9 cellular contexts compared by ENCODE assay signal in genomic region chr1:175376194-175376593, GRCh38.
A peak's percentile ranks its signal among the peaks of the same experiment; 100 is the strongest.
DNase-seq lines count a peak whose midpoint lies in the region; ATAC-seq lines count a peak whose summit lies in the region.
"Had no signal": no experiment of that assay in that cellular context is flagged by ENCODE, and none has a peak within 500 bp of the region (broad histone marks: within the 10 kb centered on the region; RNA-seq: fewer than 3 reads in every experiment).

No MANE protein-coding gene starts in this region.

- peak; percentile 6 for DNase-seq in EH (ENCODE audit: low read depth)
- DNase-seq in RPMI8226: peak; percentile 47
- peak; percentile 4 for DNase-seq in iris pigment epithelial cell (ENCODE audit: low read depth)
- DNase-seq in NCI-H1105 treated with DMSO at 0.1 percent for 48 hours (lab: John Stamatoyannopoulos, UW): no peak
- DNase-seq in activated CD8-positive, alpha-beta memory T cell treated with anti-CD3 and anti-CD28 coated beads for 24 hours: no peak
- DNase-seq: amygdala had no signal

- peak; percentile 56 for ATAC-seq in GM21786 (IDR thresholded peaks at IDR 0.05; ENCODE audit: unreplicated experiment)
- ATAC-seq in HG02623 (IDR thresholded peaks at IDR 0.05; ENCODE audit: unreplicated experiment): no peak
- no peak for ATAC-seq in GM21390 (IDR thresholded peaks at IDR 0.05; ENCODE audit: unreplicated experiment)

Comparison
In these comparisons a context has a peak if more than half of its experiments do, and no peak if none do; other contexts are left out.
1. DNase-seq: peak in EH (single experiment), RPMI8226 (single experiment) and iris pigment epithelial cell (single experiment); none in NCI-H1105 treated with DMSO at 0.1 percent for 48 hours (single experiment) and activated CD8-positive, alpha-beta memory T cell treated with anti-CD3 and anti-CD28 coated beads for 24 hours (single experiment).